9 cellular contexts compared by ENCODE assay signal in the genomic region with DNA sequence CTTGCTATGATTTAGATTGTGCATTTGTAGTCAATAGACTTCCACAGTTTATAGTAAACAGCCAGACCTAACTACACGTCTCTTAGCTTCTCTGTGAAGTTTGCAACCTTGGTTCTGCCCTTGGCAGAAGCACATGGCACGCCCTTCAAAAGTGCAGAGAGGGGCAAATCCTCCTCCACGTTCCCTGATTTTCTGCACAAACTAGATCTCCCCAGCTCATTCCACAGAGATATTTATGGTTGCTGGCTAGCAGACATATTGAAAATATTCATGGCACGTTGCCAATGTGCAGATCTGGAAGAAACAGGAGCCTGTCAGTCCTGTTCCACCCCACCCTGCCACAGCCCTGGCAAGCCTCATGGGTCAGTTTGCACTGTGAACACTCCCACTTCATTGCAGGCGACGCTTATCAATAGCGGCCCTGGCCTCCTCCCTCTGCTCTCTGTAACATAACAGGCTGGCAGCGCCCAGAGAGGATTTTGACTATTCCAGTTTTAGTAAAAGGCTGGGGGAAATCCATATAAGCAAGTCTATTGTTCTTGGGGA. TPM values are rescaled to one million over a fixed set of nuclear protein-coding genes. Genes with fewer than 3 reads are reported as not detected.
DNase-seq lines count a peak whose midpoint lies in the region; ATAC-seq and TF ChIP-seq lines count a peak whose summit lies in the region.
"Had no signal": no experiment of that assay in that cellular context is flagged by ENCODE, and none has a peak within 500 bp of the region (broad histone marks: within the 10 kb centered on the region; RNA-seq: fewer than 3 reads in every experiment).

No MANE protein-coding gene starts in this region.

- H3K36me3 Mint-ChIP-seq in HFFc6 (ENCODE audit: low read depth) (no peaks in the 10 kb centered on the region), T-helper 17 cell (ENCODE audit: low read depth) (no peaks in the 10 kb centered on the region)
- H3K36me3 Mint-ChIP-seq: memory B cell had no signal

- H3K9me3 Mint-ChIP-seq in HFFc6: no peaks in the 10 kb centered on the region
- H3K9me3 Mint-ChIP-seq: memory B cell had no signal

- H3K27ac ChIP-seq in heart right ventricle (peak overlapping the region; percentile 42 to 93 (median 86)), sigmoid colon (peak overlapping the region in 3 of 4 donors; percentile 8 to 45 (median 10)), esophagus muscularis mucosa (replicated peaks in 1 of 4) (peak overlapping the region in 1 of 4 donors; percentile 24)

- H3K4me1 Mint-ChIP-seq in HFFc6 (ENCODE audit: low read depth): peaks cover 47% of the 10 kb centered on the region
- peaks cover 24% of the 10 kb centered on the region for H3K4me1 Mint-ChIP-seq in T-helper 17 cell

- H3K27me3 Mint-ChIP-seq in HFFc6 (ENCODE audit: insufficient read depth): peaks cover 7% of the 10 kb centered on the region
- no peaks in the 10 kb centered on the region for H3K27me3 Mint-ChIP-seq in T-helper 17 cell
- H3K27me3 Mint-ChIP-seq: memory B cell had no signal

- H3K27me3 ChIP-seq in heart right ventricle (no peaks in the 10 kb centered on the region), sigmoid colon (no peaks in the 10 kb centered on the region), esophagus muscularis mucosa (no peaks in the 10 kb centered on the region)

- TF ChIP-seq POLR2A in sigmoid colon (IDR thresholded peaks at IDR 0.05) (peak in 1 of 2 donors; percentile 35), esophagus muscularis mucosa (IDR thresholded peaks at IDR 0.05; ENCODE audit: low read depth) (no peak)

- intact Hi-C loops in heart right ventricle (cut with DNase I): no loop called here
- intact Hi-C loops in sigmoid colon (cut with DNase I): no loop called here
- intact Hi-C loops in esophagus muscularis mucosa (cut with DNase I): no loop called here

- H3K36me3 ChIP-seq in heart right ventricle: no peaks in the 10 kb centered on the region
- H3K36me3 ChIP-seq in sigmoid colon: no peaks in the 10 kb centered on the region
- no peaks in the 10 kb centered on the region for H3K36me3 ChIP-seq in esophagus muscularis mucosa

- peaks cover 19 to 100% (median 63%) of the 10 kb centered on the region in 9 donors for H3K4me1 ChIP-seq in heart right ventricle
- peaks cover 0 to 44% (median 20%) of the 10 kb centered on the region in 4 donors for H3K4me1 ChIP-seq in sigmoid colon
- peaks cover 39 to 61% (median 51%) of the 10 kb centered on the region in 4 donors for H3K4me1 ChIP-seq in esophagus muscularis mucosa

- no peak overlapping the region for H3K4me3 ChIP-seq in heart right ventricle
- H3K4me3 ChIP-seq in sigmoid colon: no peak overlapping the region
- no peak overlapping the region for H3K4me3 ChIP-seq in esophagus muscularis mucosa

- ATAC-seq in T-helper 17 cell (no peak), heart right ventricle (peak; percentile 65 to 95 (median 84)), GM18868 (IDR thresholded peaks at IDR 0.05; ENCODE audit: unreplicated experiment) (no peak)

- H3K9me3 ChIP-seq in T-helper 17 cell (ENCODE audit: control insufficient read depth, low read length, poor library complexity, severe bottlenecking) (no peaks in the 10 kb centered on the region), heart right ventricle (no peaks in the 10 kb centered on the region), sigmoid colon (no peaks in the 10 kb centered on the region), esophagus muscularis mucosa (no peaks in the 10 kb centered on the region)

- DNase-seq in HFFc6 (no peak), T-helper 17 cell (no peak), heart right ventricle (peak; percentile 74 to 78), sigmoid colon (no peak), esophagus muscularis mucosa (ENCODE audit: extremely low spot score) (no peak)
- no peak for DNase-seq in activated CD4-positive, alpha-beta T cell treated with anti-CD3 and anti-CD28 coated beads, Interleukin-2, amount 50 U/mL, for 48 hours
- DNase-seq in stimulated activated CD4-positive, alpha-beta T cell treated with anti-CD3 and anti-CD28 coated beads, Interleukin-4, amount 100 ng/mL, for 4 hours: no peak

- TF ChIP-seq EP300 in sigmoid colon (IDR thresholded peaks at IDR 0.05) (no peak), esophagus muscularis mucosa (IDR thresholded peaks at IDR 0.05) (no peak)

- H3K4me3 Mint-ChIP-seq in HFFc6 (peak overlapping the region; percentile 18; the same call in 1 of the 2 replicates), T-helper 17 cell (no peak overlapping the region)
- H3K4me3 Mint-ChIP-seq: memory B cell had no signal

- TF ChIP-seq CTCF in HFFc6 (IDR thresholded peaks at IDR 0.05) (no peak), heart right ventricle (IDR thresholded peaks at IDR 0.05) (no peak), sigmoid colon (IDR thresholded peaks at IDR 0.05) (no peak), esophagus muscularis mucosa (IDR thresholded peaks at IDR 0.05) (no peak)

- WGBS in heart right ventricle, 2 donors: 17 to 22% methylated on average over 8 of the region's 8 CpGs
- WGBS in sigmoid colon, 2 donors: 11 to 56% methylated on average over 8 of the region's 8 CpGs
- WGBS in esophagus muscularis mucosa: 50% methylated on average over 7 of the region's 8 CpGs

- H3K27ac Mint-ChIP-seq in HFFc6: peak overlapping the region; percentile 80
- H3K27ac Mint-ChIP-seq in T-helper 17 cell: peak overlapping the region; percentile 24
- H3K27ac Mint-ChIP-seq: memory B cell had no signal

RNA-seq across cellular contexts. Expression of a gene that starts 6.5 kb away (rescaled TPM):
- total RNA-seq in HFFc6 (2021; fragmentation: NEBNext Ultra II Directional; extraction: Animal tissue kit (Norgen Biotek cat#: 25700)): 10 to 100 TPM; 70.1 to 83.0 (median 74.7) TPM
- total RNA-seq in T-helper 17 cell: 10 to 100 TPM; 38.7 to 49.8 TPM
- 100 to 1,000 TPM; 119 to 302 (median 168) TPM for total RNA-seq in heart right ventricle
- polyA plus RNA-seq in heart right ventricle: 100 to 1,000 TPM; 288 to 308 TPM
- 100 to 1,000 TPM; 235 to 249 (median 240) TPM for total RNA-seq in sigmoid colon
- polyA plus RNA-seq in sigmoid colon: 1,000 to 10,000 TPM; 1,713 to 4,129 (median 2,701) TPM
- total RNA-seq in esophagus muscularis mucosa: 100 to 1,000 TPM; 247 to 398 (median 297) TPM

Comparison
In these comparisons a context has a peak if more than half of its experiments do, and no peak if none do; other contexts are left out.
1. DNase-seq: peak in heart right ventricle (2 of 2); none in HFFc6 (single experiment), T-helper 17 cell (0 of 3), sigmoid colon (single experiment), esophagus muscularis mucosa (single experiment), activated CD4-positive, alpha-beta T cell treated with anti-CD3 and anti-CD28 coated beads, Interleukin-2, amount 50 U/mL, for 48 hours (0 of 2) and stimulated activated CD4-positive, alpha-beta T cell treated with anti-CD3 and anti-CD28 coated beads, Interleukin-4, amount 100 ng/mL, for 4 hours (0 of 2).
2. ATAC-seq: peak in heart right ventricle (8 of 8); none in T-helper 17 cell (single experiment) and GM18868 (single experiment).